In the genomic region with DNA sequence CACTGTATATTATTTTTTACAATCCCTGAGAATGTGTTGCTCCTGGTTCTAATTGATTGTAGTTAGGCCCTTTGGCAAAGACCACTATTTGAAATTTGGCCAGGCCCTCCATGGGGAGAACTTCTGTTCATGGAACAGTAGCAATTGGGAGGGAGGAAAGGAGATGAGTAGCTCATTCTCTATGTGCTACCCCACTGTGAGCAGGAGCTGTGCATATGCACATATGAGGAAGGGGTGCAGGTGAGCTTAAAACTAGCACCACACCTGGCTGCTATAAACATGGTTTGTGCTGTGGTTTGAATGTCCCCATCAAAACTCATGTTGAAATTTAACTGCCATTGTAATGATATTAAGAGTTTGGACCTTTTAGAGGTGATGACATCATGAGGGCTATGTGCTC, we compare ENCODE assay signal across 7 cellular contexts.
"Had no signal": no experiment of that assay in that cellular context is flagged by ENCODE, and none has a peak within 500 bp of the region (broad histone marks: within the 10 kb centered on the region; RNA-seq: fewer than 3 reads in every experiment).

No MANE protein-coding gene starts in this region.

- DNase-seq: GOT3, H9, HCEC 1CT, KBM-7 had no signal

- H3K4me3 Mint-ChIP-seq: H9, IgD-negative memory B cell had no signal

- H3K4me1 Mint-ChIP-seq: IgD-negative memory B cell had no signal

- FAIRE-seq: H54, HTR-8/SVneo had no signal

- H3K27ac Mint-ChIP-seq: IgD-negative memory B cell had no signal

- H3K27me3 Mint-ChIP-seq: IgD-negative memory B cell had no signal

- H3K36me3 Mint-ChIP-seq: IgD-negative memory B cell had no signal
